Comparison of ENCODE assay signal across 30 cellular contexts in genomic region chr10:114250246-114250645, GRCh38. TPM values are rescaled to one million over a fixed set of nuclear protein-coding genes. Genes with fewer than 3 reads are reported as not detected.
"Had no signal": no experiment of that assay in that cellular context is flagged by ENCODE, and none has a peak within 500 bp of the region (broad histone marks: within the 10 kb centered on the region; RNA-seq: fewer than 3 reads in every experiment).

No MANE protein-coding gene starts in this region.

- H3K36me3 Mint-ChIP-seq: activated naive CD4-positive, alpha-beta T cell treated with anti-CD3 and anti-CD28 coated beads, Interleukin-2, amount 50 U/mL, for 72 hours had no signal

- H3K4me1 Mint-ChIP-seq: activated naive CD8-positive, alpha-beta T cell treated with anti-CD3 and anti-CD28 coated beads, Interleukin-2, amount 50 U/mL, for 24 hours had no signal

- H3K4me3 Mint-ChIP-seq: activated CD8-positive, alpha-beta T cell treated with anti-CD3 and anti-CD28 coated beads, Interleukin-2, amount 10 ng/mL, durations not matched to agents 7 days and 5 days; activated naive CD8-positive, alpha-beta T cell treated with anti-CD3 and anti-CD28 coated beads, Interleukin-2, amount 50 U/mL, for 24 hours; WTC11 had no signal

- ATAC-seq: activated CD8-positive, alpha-beta T cell treated with anti-CD3 and anti-CD28 coated beads, Interleukin-2, amount 10 ng/mL, durations not matched to agents 7 days and 5 days; activated naive CD4-positive, alpha-beta T cell treated with anti-CD3 and anti-CD28 coated beads, Interleukin-2, amount 50 U/mL, for 72 hours; activated naive CD8-positive, alpha-beta T cell treated with anti-CD3 and anti-CD28 coated beads, Interleukin-2, amount 50 U/mL, for 24 hours; body of pancreas; K562; Panc1; WTC11 had no signal

- H3K27ac Mint-ChIP-seq: activated CD8-positive, alpha-beta T cell treated with anti-CD3 and anti-CD28 coated beads, Interleukin-2, amount 10 ng/mL, durations not matched to agents 7 days and 5 days; activated naive CD8-positive, alpha-beta T cell treated with anti-CD3 and anti-CD28 coated beads, Interleukin-2, amount 50 U/mL, for 24 hours; WTC11 had no signal

- H3K9me3 ChIP-seq: ascending aorta, body of pancreas, SK-N-SH had no signal

- H3K27ac ChIP-seq: ascending aorta, body of pancreas had no signal

- H3K36me3 ChIP-seq: ascending aorta had no signal

- H3K4me3 ChIP-seq: ascending aorta, body of pancreas, K562 had no signal

- H3K4me1 ChIP-seq: ascending aorta had no signal

- H3K27me3 ChIP-seq: ascending aorta, body of pancreas had no signal

- DNase-seq: activated CD4-positive, alpha-beta T cell treated with anti-CD3 and anti-CD28 coated beads for 48 hours; activated CD4-positive, alpha-beta T cell treated with anti-CD3 and anti-CD28 coated beads, Interleukin-2, amount 50 U/mL, for 4 hours; activated CD4-positive, CD25-positive, alpha-beta regulatory T cell treated with anti-CD3 and anti-CD28 coated beads, Interleukin-2, amount 50 U/mL, for 72 hours; activated CD8-positive, alpha-beta memory T cell treated with anti-CD3 and anti-CD28 coated beads, Interleukin-2, amount 50 U/mL, for 48 hours; activated CD8-positive, alpha-beta T cell treated with anti-CD3 and anti-CD28 coated beads, Interleukin-2, amount 10 ng/mL, durations not matched to agents 7 days and 5 days; activated naive CD8-positive, alpha-beta T cell treated with anti-CD3 and anti-CD28 coated beads, Interleukin-2, amount 50 U/mL, for 24 hours; activated T-cell treated with anti-CD3 and anti-CD28 coated beads, Interleukin-2, amount 50 U/mL, for 1 hour; amniotic stem cell; body of pancreas; central memory CD4-positive, alpha-beta T cell; Karpas-422; MM.1S; NCI-H1105; NCI-H1436; NCI-H1694 treated with DMSO at 0.1 percent for 48 hours; NCI-H2029 treated with DMSO at 0.1 percent for 48 hours; NCI-H226; NCI-H69; NK-92 treated with Interleukin-12 subunit alpha and Interleukin-12 subunit beta, amount 100 ng/mL, for 24 hours; OCI-M1; RPMI8226; SK-N-SH had no signal

- H3K9me3 Mint-ChIP-seq: activated naive CD4-positive, alpha-beta T cell treated with anti-CD3 and anti-CD28 coated beads, Interleukin-2, amount 50 U/mL, for 72 hours; activated naive CD8-positive, alpha-beta T cell treated with anti-CD3 and anti-CD28 coated beads, Interleukin-2, amount 50 U/mL, for 24 hours had no signal

RNA-seq across cellular contexts. Expression of gene VWA2, which starts 11.2 kb away (rescaled TPM):
- total RNA-seq: activated CD8-positive, alpha-beta T cell treated with anti-CD3 and anti-CD28 coated beads, Interleukin-2, amount 10 ng/mL, durations not matched to agents 7 days and 5 days; ascending aorta; K562; NCI-H460; Right ventricle myocardium inferior; T-helper 1 cell treated with Interleukin-12 subunit alpha and Interleukin-12 subunit beta and Interleukin-4 antibody, amounts not matched to agents 30 ng/mL and 1 ng/mL, for 36 hours had no signal
- polyA plus RNA-seq: K562, SK-N-SH had no signal
